Comparison of ENCODE assay signal across 8 cellular contexts in the genomic region with DNA sequence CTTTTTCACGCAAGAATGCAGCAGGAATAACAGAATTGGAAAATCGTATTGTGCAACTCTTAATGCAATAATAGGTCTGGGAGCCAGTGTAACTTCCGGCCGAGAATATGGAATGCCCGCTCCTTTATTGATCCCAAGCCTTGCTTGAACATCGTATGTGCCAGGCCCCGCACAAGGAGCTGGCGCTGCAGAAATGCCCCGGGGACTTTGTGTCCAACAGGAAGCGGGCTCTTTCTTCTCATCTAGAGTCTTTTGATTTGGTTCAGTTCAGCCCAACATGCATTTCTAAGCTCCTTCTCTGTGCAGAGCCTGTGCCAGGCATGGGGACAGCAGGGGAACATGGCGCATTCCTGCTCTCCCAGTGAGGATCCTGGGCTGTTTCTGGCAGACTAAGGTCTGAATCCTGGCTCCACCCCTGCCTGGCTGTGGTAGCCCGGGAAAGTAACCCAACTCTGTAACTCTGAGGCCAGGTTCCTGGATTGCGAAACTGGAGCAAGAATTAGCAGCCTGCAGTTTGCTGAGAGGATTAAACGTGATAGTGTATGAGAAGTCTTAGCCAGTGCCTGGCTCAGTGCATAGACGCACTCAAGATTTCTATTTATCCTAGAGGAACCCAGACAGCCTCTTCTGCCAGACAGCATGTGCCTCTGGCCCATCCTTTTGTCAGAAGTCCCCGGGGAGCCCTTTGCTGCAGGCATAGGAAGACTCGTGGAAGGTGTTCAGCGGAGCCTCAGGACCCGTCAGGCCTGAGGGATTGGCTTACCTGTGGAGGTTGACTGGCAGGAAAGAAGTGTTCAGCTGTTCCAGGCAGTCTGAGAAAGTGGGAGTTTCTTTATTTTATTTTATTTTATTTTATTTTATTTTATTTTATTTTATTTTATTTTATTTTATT. TPM values are rescaled to one million over a fixed set of nuclear protein-coding genes. Genes with fewer than 3 reads are reported as not detected.
DNase-seq lines count a peak whose midpoint lies in the region; ATAC-seq and TF ChIP-seq lines count a peak whose summit lies in the region.

No MANE protein-coding gene starts in this region.

- H3K36me3 Mint-ChIP-seq in GM23338 (ENCODE audit: low read depth), result no peaks in the 10 kb centered on the region
- H3K36me3 Mint-ChIP-seq in CD4-positive, alpha-beta T cell (ENCODE audit: low read depth), result no peaks in the 10 kb centered on the region

- no peaks in the 10 kb centered on the region for H3K27me3 ChIP-seq in GM23338 (ENCODE audit: insufficient read depth)
- no peaks in the 10 kb centered on the region for H3K27me3 ChIP-seq in psoas muscle (ENCODE audit: insufficient read depth in 3 of 3, low read length in 2 of 3)
- no peaks in the 10 kb centered on the region for H3K27me3 ChIP-seq in CD4-positive, alpha-beta T cell (ENCODE audit: control insufficient read depth, insufficient read depth, low read length)

- H3K79me2 ChIP-seq in GM23338 (replicated peaks; ENCODE audit: insufficient read depth), result no peaks in the 10 kb centered on the region

- H3K4me3 Mint-ChIP-seq in GM23338, result no peak overlapping the region
- no peak overlapping the region for H3K4me3 Mint-ChIP-seq in CD4-positive, alpha-beta T cell

- peaks cover 13% of the 10 kb centered on the region; the same call in 2 of the 3 replicates for H3K4me1 Mint-ChIP-seq in GM23338
- H3K4me1 Mint-ChIP-seq in CD4-positive, alpha-beta T cell (ENCODE audit: low read depth), result no peaks in the 10 kb centered on the region

- no peak overlapping the region for H3K4me2 ChIP-seq in GM23338

- CTCF ChIA-PET in CD4-positive, alpha-beta T cell (lab: Charles Lee), result interaction anchor here (0.6 kb wide), 1 partner anchor 16 kb away, joined by 3 read pairs; no protein-coding TSS in a partner anchor

- H3K27ac ChIP-seq in GM23338 (ENCODE audit: low read depth), result no peak overlapping the region
- H3K27ac ChIP-seq in psoas muscle, result peak overlapping the region; percentile 68
- H3K27ac ChIP-seq in CD4-positive, alpha-beta T cell (ENCODE audit: low read depth, low read length), result no peak overlapping the region

- H3K4me3 ChIP-seq in GM23338 (no peak overlapping the region), psoas muscle (peak overlapping the region; percentile 36)

- H2AFZ ChIP-seq in GM23338, result peak overlapping the region; percentile 61

- H3K36me3 ChIP-seq in GM23338 (ENCODE audit: insufficient read depth), result no peaks in the 10 kb centered on the region
- no peaks in the 10 kb centered on the region for H3K36me3 ChIP-seq in psoas muscle (ENCODE audit: insufficient read depth in 1 of 2, low read depth in 1 of 2)

- no peaks in the 10 kb centered on the region; the same call in 1 of the 2 replicates for H3K4me1 ChIP-seq in GM23338 (ENCODE audit: insufficient read depth)
- peaks cover 15% of the 10 kb centered on the region for H3K4me1 ChIP-seq in psoas muscle

- H3K27me3 Mint-ChIP-seq in GM23338 (ENCODE audit: insufficient read depth, low read depth, poor library complexity), result peaks cover 10% of the 10 kb centered on the region
- H3K27me3 Mint-ChIP-seq in CD4-positive, alpha-beta T cell, result no peaks in the 10 kb centered on the region

- 22 to 35% (median 25%) methylated on average over 19 of the region's 19 CpGs for WGBS in psoas muscle, 3 donors

- DNase-seq in GM23338 (ENCODE audit: low spot score) (peak; percentile 64), NOMO-1 treated with DMSO at 0.1 percent for 48 hours (lab: John Stamatoyannopoulos, UW; ENCODE audit: unreplicated experiment) (peak; percentile 13), fibroblast of the conjunctiva (ENCODE audit: low read depth) (peak; percentile 33), psoas muscle (peak; percentile 79 to 88), NCI-H2227 treated with DMSO at 0.1 percent for 48 hours (lab: John Stamatoyannopoulos, UW) (no peak), NCI-H748 treated with DMSO at 0.1 percent for 48 hours (lab: John Stamatoyannopoulos, UW) (no peak), activated gamma-delta T cell treated with Interleukin-2 at 50 U/mL for 16 hours (no peak)
- no peak for DNase-seq in CD4-positive, alpha-beta T cell

- POLR2A ChIA-PET in CD4-positive, alpha-beta T cell (lab: Charles Lee), result no interaction called here

- no peaks in the 10 kb centered on the region for H3K9me3 ChIP-seq in psoas muscle
- no peaks in the 10 kb centered on the region for H3K9me3 ChIP-seq in CD4-positive, alpha-beta T cell (ENCODE audit: control insufficient read depth, low read length)

- no peaks in the 10 kb centered on the region for H3K9me3 Mint-ChIP-seq in GM23338
- no peaks in the 10 kb centered on the region for H3K9me3 Mint-ChIP-seq in CD4-positive, alpha-beta T cell

- ATAC-seq in GM23338 (peak; percentile 93), psoas muscle (peak; percentile 92 to 98 (median 96))
- ATAC-seq in CD4-positive, alpha-beta T cell (ENCODE audit: poor library complexity), result no peak

- TF ChIP-seq CTCF in GM23338 (conservative IDR thresholded peaks at IDR 0.05; ENCODE audit: low read depth in 2 of 2) (no peak), psoas muscle (IDR thresholded peaks at IDR 0.05) (no peak)
- TF ChIP-seq CTCF in CD4-positive, alpha-beta T cell (IDR thresholded peaks at IDR 0.05), result no peak

- intact Hi-C loops in psoas muscle (cut with DNase I), result no loop called here
- intact Hi-C loops in CD4-positive, alpha-beta T cell (cut with DNase I, micrococcal nuclease), result no loop called here

- H3K9me2 ChIP-seq in GM23338 (ENCODE audit: insufficient read depth), result no peaks in the 10 kb centered on the region

- no peaks in the 10 kb centered on the region for H3F3A ChIP-seq in GM23338 (replicated peaks; ENCODE audit: low read depth)

- H3K27ac Mint-ChIP-seq in GM23338, result peak overlapping the region; percentile 57; the same call in 1 of the 2 replicates
- H3K27ac Mint-ChIP-seq in CD4-positive, alpha-beta T cell, result no peak overlapping the region

- no peaks in the 10 kb centered on the region for H4K20me1 ChIP-seq in GM23338 (replicated peaks; ENCODE audit: insufficient read depth)

TF ChIP-seq in GM23338, 12 proteins besides CTCF, POLR2A, EP300 and RAD21 (continues in another document):
- TF ChIP-seq STAT1 (IDR thresholded peaks at IDR 0.05; ENCODE audit: unreplicated experiment) (no peak), EZH2phosphoT487 (IDR thresholded peaks at IDR 0.05; ENCODE audit: unreplicated experiment) (no peak), ZNF331 (CRISPR knock-in tag; IDR thresholded peaks at IDR 0.05; ENCODE audit: low read depth) (no peak)
- TF ChIP-seq, protein P1, sequence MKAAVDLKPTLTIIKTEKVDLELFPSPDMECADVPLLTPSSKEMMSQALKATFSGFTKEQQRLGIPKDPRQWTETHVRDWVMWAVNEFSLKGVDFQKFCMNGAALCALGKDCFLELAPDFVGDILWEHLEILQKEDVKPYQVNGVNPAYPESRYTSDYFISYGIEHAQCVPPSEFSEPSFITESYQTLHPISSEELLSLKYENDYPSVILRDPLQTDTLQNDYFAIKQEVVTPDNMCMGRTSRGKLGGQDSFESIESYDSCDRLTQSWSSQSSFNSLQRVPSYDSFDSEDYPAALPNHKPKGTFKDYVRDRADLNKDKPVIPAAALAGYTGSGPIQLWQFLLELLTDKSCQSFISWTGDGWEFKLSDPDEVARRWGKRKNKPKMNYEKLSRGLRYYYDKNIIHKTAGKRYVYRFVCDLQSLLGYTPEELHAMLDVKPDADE (IDR thresholded peaks at IDR 0.05), result no peak

RNA-seq across cellular contexts. Expression of a gene that starts 1.0 kb away (rescaled TPM):
- not detected in 2 replicates for total RNA-seq in GM23338 (2014; rRNA removed; shearing (Covaris generic))
- polyA plus RNA-seq in GM23338 (2016; fragmentation: Nextera tagmentation; extraction: Ambion mirVana) (not detected in 2 replicates), psoas muscle (not detected)
- not detected for total RNA-seq in psoas muscle
- not detected for total RNA-seq in CD4-positive, alpha-beta T cell

RNA-seq across cellular contexts. Expression of a gene that starts 46.0 kb away (rescaled TPM):
- total RNA-seq in GM23338 (2014; rRNA removed; shearing (Covaris generic)), result 8.4 and 11.5 TPM in 2 replicates
- 5.9 and 6.4 TPM in 2 replicates for polyA plus RNA-seq in GM23338 (2016; fragmentation: Nextera tagmentation; extraction: Ambion mirVana)
- total RNA-seq in psoas muscle, result 1 to 10 TPM; 2.8 to 6.4 (median 3.3) TPM
- polyA plus RNA-seq in psoas muscle, result 1 to 10 TPM in 2 of 3 donors, under 1 TPM in 1; 0.89 to 3.4 (median 1.0) TPM
- total RNA-seq in CD4-positive, alpha-beta T cell, result 1 to 10 TPM; 2.0 to 2.1 TPM

RNA-seq across cellular contexts. Expression of a gene that starts 46.2 kb away (rescaled TPM):
- total RNA-seq in GM23338 (2014; rRNA removed; shearing (Covaris generic)), result 121 and 155 TPM in 2 replicates
- polyA plus RNA-seq in GM23338 (2016; fragmentation: Nextera tagmentation; extraction: Ambion mirVana) (130 and 131 TPM in 2 replicates), psoas muscle (100 to 1,000 TPM in 1 of 3 donors, 10 to 100 TPM in 2; 68.9 to 100 (median 87.5) TPM)
- 100 to 1,000 TPM in 3 of 4 donors, 10 to 100 TPM in 1; 89.6 to 109 (median 102) TPM for total RNA-seq in psoas muscle
- total RNA-seq in CD4-positive, alpha-beta T cell, result 10 to 100 TPM; 24.0 to 24.4 TPM

Comparison
In these comparisons a context has a peak if more than half of its experiments do, and no peak if none do; other contexts are left out.
1. DNase-seq: peak in GM23338 (single experiment), NOMO-1 treated with DMSO at 0.1 percent for 48 hours (single experiment), fibroblast of the conjunctiva (single experiment) and psoas muscle (2 of 2); none in NCI-H2227 treated with DMSO at 0.1 percent for 48 hours (single experiment), NCI-H748 treated with DMSO at 0.1 percent for 48 hours (single experiment), activated gamma-delta T cell treated with Interleukin-2 at 50 U/mL for 16 hours (single experiment) and CD4-positive, alpha-beta T cell (0 of 10).